Comparison of ENCODE assay signal across 13 cellular contexts in genomic region chr14:59356783-59357182, GRCh38.
DNase-seq lines count a peak whose midpoint lies in the region; ATAC-seq and TF ChIP-seq lines count a peak whose summit lies in the region.
"Had no signal": no experiment of that assay in that cellular context is flagged by ENCODE, and none has a peak within 500 bp of the region (broad histone marks: within the 10 kb centered on the region; RNA-seq: fewer than 3 reads in every experiment).

No MANE protein-coding gene starts in this region.

- ATAC-seq in GM19025 (IDR thresholded peaks at IDR 0.05; ENCODE audit: low read depth, unreplicated experiment), result peak; percentile 46
- ATAC-seq in GM23338, result no peak
- ATAC-seq in HG03439 (IDR thresholded peaks at IDR 0.05; ENCODE audit: unreplicated experiment), result peak; percentile 75
- peak; percentile 79 for ATAC-seq in memory B cell (ENCODE audit: low read depth)
- ATAC-seq in activated T-helper 17 cell treated with anti-CD3 and anti-CD28 coated beads, Interleukin-2, amount 50 U/mL, for 72 hours (replicated peaks), result no peak

- H2AFZ ChIP-seq in GM23338, result no peak overlapping the region

- no peak overlapping the region for H3K4me3 Mint-ChIP-seq in GM23338
- H3K4me3 Mint-ChIP-seq in memory B cell, result peak overlapping the region; percentile 65
- H3K4me3 Mint-ChIP-seq in activated T-helper 17 cell treated with anti-CD3 and anti-CD28 coated beads, Interleukin-2, amount 50 U/mL, for 72 hours, result no peak overlapping the region

- H4K20me1 ChIP-seq in GM23338 (replicated peaks; ENCODE audit: insufficient read depth), result no peaks in the 10 kb centered on the region

- no peaks in the 10 kb centered on the region for H3F3A ChIP-seq in GM23338 (replicated peaks; ENCODE audit: low read depth)

- H3K4me1 Mint-ChIP-seq in GM23338 (peaks cover 18% of the 10 kb centered on the region; the same call in 2 of the 3 replicates), memory B cell (peaks cover 60% of the 10 kb centered on the region)
- no peaks in the 10 kb centered on the region for H3K4me1 Mint-ChIP-seq in activated T-helper 17 cell treated with anti-CD3 and anti-CD28 coated beads, Interleukin-2, amount 50 U/mL, for 72 hours

- H3K9me3 Mint-ChIP-seq in GM23338, result no peaks in the 10 kb centered on the region
- H3K9me3 Mint-ChIP-seq in memory B cell, result no peaks in the 10 kb centered on the region
- no peaks in the 10 kb centered on the region for H3K9me3 Mint-ChIP-seq in activated T-helper 17 cell treated with anti-CD3 and anti-CD28 coated beads, Interleukin-2, amount 50 U/mL, for 72 hours

- H3K27ac ChIP-seq in GM23338 (ENCODE audit: low read depth), result no peak overlapping the region

- H3K4me2 ChIP-seq in GM23338, result no peak overlapping the region

- H3K9me2 ChIP-seq in GM23338 (ENCODE audit: insufficient read depth), result no peaks in the 10 kb centered on the region

- no peak for TF ChIP-seq CTCF in GM23338 (conservative IDR thresholded peaks at IDR 0.05; ENCODE audit: low read depth in 2 of 2)

- H3K79me2 ChIP-seq in GM23338 (replicated peaks; ENCODE audit: insufficient read depth), result no peaks in the 10 kb centered on the region

- H3K27ac Mint-ChIP-seq in GM23338 (peak overlapping the region; percentile 50; the same call in 1 of the 2 replicates), memory B cell (peak overlapping the region; percentile 96)
- no peak overlapping the region for H3K27ac Mint-ChIP-seq in activated T-helper 17 cell treated with anti-CD3 and anti-CD28 coated beads, Interleukin-2, amount 50 U/mL, for 72 hours

- no peaks in the 10 kb centered on the region for H3K27me3 ChIP-seq in GM23338 (ENCODE audit: insufficient read depth)

- peaks cover 9% of the 10 kb centered on the region; the same call in 2 of the 3 replicates for H3K36me3 Mint-ChIP-seq in GM23338 (ENCODE audit: low read depth)
- peaks cover 20% of the 10 kb centered on the region for H3K36me3 Mint-ChIP-seq in memory B cell
- H3K36me3 Mint-ChIP-seq in activated T-helper 17 cell treated with anti-CD3 and anti-CD28 coated beads, Interleukin-2, amount 50 U/mL, for 72 hours (ENCODE audit: low read depth), result peaks cover 70% of the 10 kb centered on the region

- no peaks in the 10 kb centered on the region for H3K36me3 ChIP-seq in GM23338 (ENCODE audit: insufficient read depth)

- peaks cover 7% of the 10 kb centered on the region; the same call in 1 of the 2 replicates for H3K4me1 ChIP-seq in GM23338 (ENCODE audit: insufficient read depth)

- no peak overlapping the region for H3K4me3 ChIP-seq in GM23338

- H3K27me3 Mint-ChIP-seq in GM23338 (ENCODE audit: insufficient read depth, low read depth, poor library complexity) (no peaks in the 10 kb centered on the region), memory B cell (no peaks in the 10 kb centered on the region)
- no peaks in the 10 kb centered on the region for H3K27me3 Mint-ChIP-seq in activated T-helper 17 cell treated with anti-CD3 and anti-CD28 coated beads, Interleukin-2, amount 50 U/mL, for 72 hours

- DNase-seq in GM23338 (ENCODE audit: low spot score), result no peak
- DNase-seq in memory B cell (ENCODE audit: low spot score in 2 of 2), result peak; percentile 32 to 43
- DNase-seq in occipital lobe (lab: John Stamatoyannopoulos, UW), result no peak
- no peak for DNase-seq in cerebellum (ENCODE audit: low spot score)
- DNase-seq in activated CD4-positive, alpha-beta T cell treated with anti-CD3 and anti-CD28 coated beads for 1 hour, result no peak
- DNase-seq: activated CD4-positive, alpha-beta T cell treated with anti-CD3 and anti-CD28 coated beads, Interleukin-2, amount 50 U/mL, for 4 hours; H7; islet precursor cell; NCI-H1048; OCI-M1 had no signal

TF ChIP-seq in GM23338, 12 proteins besides CTCF, POLR2A, EP300 and RAD21 (continues in another document):
- TF ChIP-seq POLR2AphosphoS5 (IDR thresholded peaks at IDR 0.05; ENCODE audit: low read depth) (no peak), JUNB (IDR thresholded peaks at IDR 0.05; ENCODE audit: unreplicated experiment) (no peak), ZNF462 (CRISPR knock-in tag; IDR thresholded peaks at IDR 0.05) (no peak), ZNF114 (CRISPR knock-in tag; IDR thresholded peaks at IDR 0.05) (no peak), NANOG (IDR thresholded peaks at IDR 0.05; ENCODE audit: borderline replicate concordance) (no peak), EZH2 (IDR thresholded peaks at IDR 0.05; ENCODE audit: low read depth, unreplicated experiment) (no peak), STAT1 (IDR thresholded peaks at IDR 0.05; ENCODE audit: unreplicated experiment) (no peak)
- TF ChIP-seq, protein P1, sequence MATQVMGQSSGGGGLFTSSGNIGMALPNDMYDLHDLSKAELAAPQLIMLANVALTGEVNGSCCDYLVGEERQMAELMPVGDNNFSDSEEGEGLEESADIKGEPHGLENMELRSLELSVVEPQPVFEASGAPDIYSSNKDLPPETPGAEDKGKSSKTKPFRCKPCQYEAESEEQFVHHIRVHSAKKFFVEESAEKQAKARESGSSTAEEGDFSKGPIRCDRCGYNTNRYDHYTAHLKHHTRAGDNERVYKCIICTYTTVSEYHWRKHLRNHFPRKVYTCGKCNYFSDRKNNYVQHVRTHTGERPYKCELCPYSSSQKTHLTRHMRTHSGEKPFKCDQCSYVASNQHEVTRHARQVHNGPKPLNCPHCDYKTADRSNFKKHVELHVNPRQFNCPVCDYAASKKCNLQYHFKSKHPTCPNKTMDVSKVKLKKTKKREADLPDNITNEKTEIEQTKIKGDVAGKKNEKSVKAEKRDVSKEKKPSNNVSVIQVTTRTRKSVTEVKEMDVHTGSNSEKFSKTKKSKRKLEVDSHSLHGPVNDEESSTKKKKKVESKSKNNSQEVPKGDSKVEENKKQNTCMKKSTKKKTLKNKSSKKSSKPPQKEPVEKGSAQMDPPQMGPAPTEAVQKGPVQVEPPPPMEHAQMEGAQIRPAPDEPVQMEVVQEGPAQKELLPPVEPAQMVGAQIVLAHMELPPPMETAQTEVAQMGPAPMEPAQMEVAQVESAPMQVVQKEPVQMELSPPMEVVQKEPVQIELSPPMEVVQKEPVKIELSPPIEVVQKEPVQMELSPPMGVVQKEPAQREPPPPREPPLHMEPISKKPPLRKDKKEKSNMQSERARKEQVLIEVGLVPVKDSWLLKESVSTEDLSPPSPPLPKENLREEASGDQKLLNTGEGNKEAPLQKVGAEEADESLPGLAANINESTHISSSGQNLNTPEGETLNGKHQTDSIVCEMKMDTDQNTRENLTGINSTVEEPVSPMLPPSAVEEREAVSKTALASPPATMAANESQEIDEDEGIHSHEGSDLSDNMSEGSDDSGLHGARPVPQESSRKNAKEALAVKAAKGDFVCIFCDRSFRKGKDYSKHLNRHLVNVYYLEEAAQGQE (IDR thresholded peaks at IDR 0.05; ENCODE audit: unreplicated experiment), result no peak

Comparison
In these comparisons a context has a peak if more than half of its experiments do, and no peak if none do; other contexts are left out.
1. ATAC-seq: peak in GM19025 (single experiment), HG03439 (single experiment) and memory B cell (single experiment); none in GM23338 (single experiment) and activated T-helper 17 cell treated with anti-CD3 and anti-CD28 coated beads, Interleukin-2, amount 50 U/mL, for 72 hours (single experiment).
2. DNase-seq: peak in memory B cell (2 of 2); none in GM23338 (single experiment), occipital lobe (single experiment), cerebellum (single experiment) and activated CD4-positive, alpha-beta T cell treated with anti-CD3 and anti-CD28 coated beads for 1 hour (single experiment).